ENCODE assay signal across 9 cellular contexts in the genomic region with DNA sequence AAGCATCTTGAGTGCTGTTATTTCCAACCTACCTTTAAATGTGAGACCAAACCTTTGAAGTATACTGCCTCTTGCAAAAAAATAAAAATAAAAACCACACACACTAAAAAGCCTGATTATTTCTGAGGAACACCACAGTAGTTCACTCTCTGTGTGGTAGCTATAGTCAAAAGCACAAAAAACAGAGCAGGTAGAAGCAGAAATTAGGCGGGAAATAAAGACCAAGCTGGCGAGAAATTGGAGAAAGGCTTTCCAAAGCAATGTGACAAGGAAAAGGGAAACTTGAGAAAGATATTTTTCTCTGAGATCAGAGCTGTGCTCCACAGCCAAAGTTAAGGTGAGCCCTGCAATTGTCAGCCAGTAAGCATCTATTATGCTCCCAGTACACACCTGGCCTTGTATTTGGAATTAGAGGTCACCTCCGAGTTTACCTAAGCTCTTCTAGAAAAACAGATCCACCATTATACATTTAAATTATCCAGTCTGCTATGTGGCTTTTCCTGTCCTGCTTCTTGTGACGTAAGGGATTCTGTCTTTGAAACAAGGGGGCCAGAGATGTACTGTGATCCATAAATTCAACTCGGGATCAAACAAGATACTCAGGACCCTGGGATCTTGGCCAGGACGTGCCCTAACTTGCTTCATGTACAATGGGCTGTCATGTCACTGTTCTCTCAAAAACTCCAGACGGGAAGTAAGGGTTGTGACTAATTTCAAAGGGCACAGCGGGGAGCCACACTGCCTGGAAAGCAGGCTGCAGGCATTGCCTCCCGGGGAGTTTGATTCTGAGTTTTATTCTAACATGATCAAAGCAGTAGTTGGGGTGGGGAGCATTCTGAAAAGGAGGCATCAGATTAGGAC. TPM values are rescaled to one million over a fixed set of nuclear protein-coding genes. Genes with fewer than 3 reads are reported as not detected.
DNase-seq lines count a peak whose midpoint lies in the region; ATAC-seq and TF ChIP-seq lines count a peak whose summit lies in the region.
"Had no signal": no experiment of that assay in that cellular context is flagged by ENCODE, and none has a peak within 500 bp of the region (broad histone marks: within the 10 kb centered on the region; RNA-seq: fewer than 3 reads in every experiment).

No MANE protein-coding gene starts in this region.

- no peak for ATAC-seq in psoas muscle
- ATAC-seq in HG02981 (IDR thresholded peaks at IDR 0.05; ENCODE audit: unreplicated experiment): no peak

- in situ Hi-C loops in HAP-1 (cut with MboI; ENCODE audit: low sequenced_read_pairs): no loop called here

- TF ChIP-seq CTCF in choroid plexus epithelial cell (conservative IDR thresholded peaks at IDR 0.05; ENCODE audit: low read depth, low read length) (no peak), psoas muscle (IDR thresholded peaks at IDR 0.05) (no peak)

- whole genome bisulfite sequencing in psoas muscle, 3 donors: 47 to 57% (median 52%) methylated on average over 9 of the region's 9 CpGs

- H3K4me3 ChIP-seq in HAP-1 (no peak overlapping the region), choroid plexus epithelial cell (ENCODE audit: low read depth, low read length) (no peak overlapping the region), psoas muscle (no peak overlapping the region)
- H3K4me3 ChIP-seq: adrenal gland had no signal

- H3K4me1 ChIP-seq in HAP-1: peaks cover 17% of the 10 kb centered on the region
- H3K4me1 ChIP-seq in psoas muscle: peaks cover 17% of the 10 kb centered on the region

- DNase-seq in HAP-1 (ENCODE audit: low spot score in 2 of 2): peak; percentile 43 to 55
- DNase-seq in NCI-H446 (lab: John Stamatoyannopoulos, UW): peak; percentile 73 to 87
- peak; percentile 71 for DNase-seq in choroid plexus epithelial cell (ENCODE audit: low read depth)
- no peak for DNase-seq in psoas muscle
- DNase-seq in NCI-H2029 treated with DMSO at 0.1 percent for 48 hours (lab: John Stamatoyannopoulos, UW): no peak
- no peak for DNase-seq in GDM1 (lab: John Stamatoyannopoulos, UW)
- no peak for DNase-seq in GM19240 (ENCODE audit: insufficient read length, low spot score)

- H3K9me3 ChIP-seq in HAP-1: no peaks in the 10 kb centered on the region
- H3K9me3 ChIP-seq in psoas muscle: no peaks in the 10 kb centered on the region
- H3K9me3 ChIP-seq: adrenal gland had no signal

- H3K27me3 ChIP-seq in HAP-1 (ENCODE audit: low read depth): no peaks in the 10 kb centered on the region
- H3K27me3 ChIP-seq in psoas muscle (ENCODE audit: insufficient read depth in 3 of 3, low read length in 2 of 3): no peaks in the 10 kb centered on the region
- H3K27me3 ChIP-seq: adrenal gland had no signal

- no peaks in the 10 kb centered on the region for H3K36me3 ChIP-seq in HAP-1 (replicated peaks)
- no peaks in the 10 kb centered on the region for H3K36me3 ChIP-seq in psoas muscle (ENCODE audit: insufficient read depth in 1 of 2, low read depth in 1 of 2)
- H3K36me3 ChIP-seq: adrenal gland had no signal

- intact Hi-C loops in psoas muscle (cut with DNase I): loop anchor here in 1 of 2 donors (5.0 kb wide), 1 partner anchor 494 kb away; the partner anchor contains the start of gene RHOU

- peak overlapping the region; percentile 72 for H3K27ac ChIP-seq in psoas muscle

RNA-seq across cellular contexts. Expression of gene RAB4A, which starts 39.8 kb away (rescaled TPM):
- total RNA-seq in psoas muscle: 10 to 100 TPM; 44.2 to 67.4 (median 54.3) TPM
- 10 to 100 TPM; 25.2 to 57.6 (median 31.0) TPM for polyA plus RNA-seq in psoas muscle

Comparison
In these comparisons a context has a peak if more than half of its experiments do, and no peak if none do; other contexts are left out.
1. DNase-seq: peak in HAP-1 (2 of 2), NCI-H446 (2 of 2) and choroid plexus epithelial cell (single experiment); none in psoas muscle (0 of 2), NCI-H2029 treated with DMSO at 0.1 percent for 48 hours (single experiment), GDM1 (single experiment) and GM19240 (single experiment).